Comparison of ENCODE assay signal across 23 cellular contexts in the genomic region with DNA sequence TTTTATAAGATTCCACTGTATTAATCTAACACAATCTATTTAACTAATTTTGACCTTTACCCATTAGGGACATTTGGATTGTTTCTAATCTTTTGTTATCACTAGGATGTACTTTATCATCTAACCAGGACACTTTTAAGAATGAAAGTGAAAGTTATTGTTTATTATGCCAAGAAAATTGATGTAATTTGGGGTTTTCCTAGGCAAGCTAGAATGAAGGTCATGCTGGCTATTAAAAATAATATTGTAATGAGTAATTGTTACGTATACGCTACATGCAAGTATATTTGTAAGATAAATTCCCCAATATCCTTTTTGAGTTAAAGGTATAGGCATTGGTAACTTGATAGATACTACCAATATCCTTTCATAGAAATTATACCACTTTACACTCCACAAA.
DNase-seq lines count a peak whose midpoint lies in the region; ATAC-seq, FAIRE-seq and TF ChIP-seq lines count a peak whose summit lies in the region.
"Had no signal": no experiment of that assay in that cellular context is flagged by ENCODE, and none has a peak within 500 bp of the region (broad histone marks: within the 10 kb centered on the region; RNA-seq: fewer than 3 reads in every experiment).

No MANE protein-coding gene starts in this region.

- no peak for TF ChIP-seq POLR2A in A549 (IDR thresholded peaks at IDR 0.05; ENCODE audit: low read length)

- H3K27ac Mint-ChIP-seq in activated naive CD4-positive, alpha-beta T cell treated with anti-CD3 and anti-CD28 coated beads, Interleukin-2, amount 50 U/mL, for 72 hours, result no peak overlapping the region
- H3K27ac Mint-ChIP-seq: activated naive CD8-positive, alpha-beta T cell treated with anti-CD3 and anti-CD28 coated beads for 36 hours; CD14-positive monocyte; type B pancreatic cell had no signal

- no peak for TF ChIP-seq RAD21 in A549 (conservative IDR thresholded peaks at IDR 0.05 in 1 of 2, IDR thresholded peaks at IDR 0.05 in 1 of 2)

- no peak overlapping the region for H3K9ac ChIP-seq in mammary epithelial cell (ENCODE audit: insufficient read depth, low read length)

- H3K4me3 ChIP-seq in A549 (no peak overlapping the region), mammary epithelial cell (replicated peaks in 1 of 3; ENCODE audit: insufficient read depth in 1 of 3, low read depth in 2 of 3, low read length in 3 of 3) (no peak overlapping the region), fibroblast of villous mesenchyme (ENCODE audit: low read depth, low read length) (no peak overlapping the region)

- H3K36me3 ChIP-seq in mammary epithelial cell (ENCODE audit: insufficient read depth, low read length), result peaks cover 1% of the 10 kb centered on the region
- H3K36me3 ChIP-seq: neutrophil had no signal

- H3K79me2 ChIP-seq in mammary epithelial cell (ENCODE audit: insufficient read depth, low read length), result no peaks in the 10 kb centered on the region

- CTCF ChIA-PET in A549 (lab: Yijun Ruan, JAX), result interaction anchor here (1.1 kb wide), 1 partner anchor 10 kb away, joined by 4 read pairs; no protein-coding TSS in a partner anchor
- CTCF ChIA-PET in mammary epithelial cell (lab: Charles Lee; ENCODE audit: low non-redundant PET), result no interaction called here

- H3K27ac ChIP-seq in A549 (peak overlapping the region in 1 of 2 experiments; percentile 8; a peak in 2 of 6 replicates), mammary epithelial cell (ENCODE audit: insufficient read depth, low read depth, low read length) (no peak overlapping the region)
- H3K27ac ChIP-seq: neutrophil had no signal

- intact Hi-C loops in mammary epithelial cell (cut with micrococcal nuclease), result no loop called here

- BruUV-seq in mammary epithelial cell (replicated peaks; lab: Mats Ljungman, UMichigan), result no TSS peak

- H3K4me1 ChIP-seq in A549 (peaks cover 76% of the 10 kb centered on the region), mammary epithelial cell (ENCODE audit: insufficient read depth, low read length) (no peaks in the 10 kb centered on the region)

- no peak for TF ChIP-seq CTCF in A549 (IDR thresholded peaks at IDR 0.05)
- no peak for TF ChIP-seq CTCF in mammary epithelial cell (conservative IDR thresholded peaks at IDR 0.05 in 1 of 2, IDR thresholded peaks at IDR 0.05 in 1 of 2; ENCODE audit: extremely low read depth in 1 of 2, insufficient read depth in 1 of 2, low read depth in 1 of 2, low read length in 2 of 2)
- no peak for TF ChIP-seq CTCF in fibroblast of villous mesenchyme (IDR thresholded peaks at IDR 0.05; ENCODE audit: insufficient read depth, low read depth, low read length)

- DNase-seq in A549 (ENCODE audit: low read depth in 1 of 2, low spot score in 1 of 2), result no peak
- peak; percentile 62 for DNase-seq in HCEC 1CT
- DNase-seq in mammary epithelial cell, result peak; percentile 21
- peak; percentile 56 for DNase-seq in fibroblast of villous mesenchyme (ENCODE audit: low read depth)
- DNase-seq in SIG-M5 treated with dmso at 0.1 percent for 504 hours (lab: John Stamatoyannopoulos, UW; ENCODE audit: unreplicated experiment), result no peak
- no peak for DNase-seq in activated naive CD4-positive, alpha-beta T cell treated with anti-CD3 and anti-CD28 coated beads, Interleukin-2, amount 50 U/mL, for 72 hours (ENCODE audit: low spot score in 2 of 2)
- no peak for DNase-seq in SIG-M5 (lab: John Stamatoyannopoulos, UW)
- no peak for DNase-seq in foreskin melanocyte
- DNase-seq: activated CD4-positive, CD25-positive, alpha-beta regulatory T cell; activated naive CD8-positive, alpha-beta T cell treated with anti-CD3 and anti-CD28 coated beads for 36 hours; activated T-cell treated with anti-CD3 and anti-CD28 coated beads, Interleukin-2, amount 50 U/mL, for 48 hours; caudate nucleus; DMS79; left ventricle myocardium superior; NCI-H2029; right cardiac atrium; stimulated activated naive CD4-positive, alpha-beta T cell treated with Interleukin-2 at 50 U/mL for 16 hours had no signal

- dilution Hi-C loops in mammary epithelial cell (cut with HindIII; ENCODE audit: low sequenced_read_pairs), result no loop called here

- no peak for TF ChIP-seq EP300 in A549 (IDR thresholded peaks at IDR 0.05)

- no peak for FAIRE-seq in A549 (lab: Jason Lieb, UNC)
- FAIRE-seq: GM18507 had no signal

- no peaks in the 10 kb centered on the region for H3K36me3 Mint-ChIP-seq in activated naive CD4-positive, alpha-beta T cell treated with anti-CD3 and anti-CD28 coated beads, Interleukin-2, amount 50 U/mL, for 72 hours
- H3K36me3 Mint-ChIP-seq: activated naive CD8-positive, alpha-beta T cell treated with anti-CD3 and anti-CD28 coated beads for 36 hours; CD14-positive monocyte; IgD-negative memory B cell had no signal

- no peaks in the 10 kb centered on the region for H3K9me3 Mint-ChIP-seq in activated naive CD4-positive, alpha-beta T cell treated with anti-CD3 and anti-CD28 coated beads, Interleukin-2, amount 50 U/mL, for 72 hours
- H3K9me3 Mint-ChIP-seq: activated naive CD8-positive, alpha-beta T cell treated with anti-CD3 and anti-CD28 coated beads for 36 hours; CD14-positive monocyte; IgD-negative memory B cell; type B pancreatic cell had no signal

- POLR2A ChIA-PET in A549 (lab: Yijun Ruan, JAX), result no interaction called here

- in situ Hi-C loops in mammary epithelial cell (cut with MboI; ENCODE audit: low sequenced_read_pairs in 2 of 2), result no loop called here

- ATAC-seq in A549, result no peak
- no peak for ATAC-seq in activated naive CD4-positive, alpha-beta T cell treated with anti-CD3 and anti-CD28 coated beads, Interleukin-2, amount 50 U/mL, for 72 hours
- ATAC-seq: left ventricle myocardium superior, right cardiac atrium, Right ventricle myocardium inferior had no signal

- no peaks in the 10 kb centered on the region for H4K20me1 ChIP-seq in mammary epithelial cell (ENCODE audit: insufficient read depth, low read length)

- peak overlapping the region; percentile 62 for H3K4me2 ChIP-seq in A549
- H3K4me2 ChIP-seq in mammary epithelial cell (ENCODE audit: insufficient read depth, low read depth, low read length), result peak overlapping the region; percentile 60

- H3K27me3 ChIP-seq in mammary epithelial cell (ENCODE audit: insufficient read depth, low read length), result no peaks in the 10 kb centered on the region
- H3K27me3 ChIP-seq: neutrophil had no signal

- 29% methylated on average over 2 of the region's 2 CpGs for WGBS in A549 (ENCODE audit: missing lambda C conversion rate)
- WGBS in mammary epithelial cell (ENCODE audit: low coverage, missing lambda C conversion rate), result 43% methylated on average over 2 of the region's 2 CpGs

- no peaks in the 10 kb centered on the region for H3K9me3 ChIP-seq in A549
- H3K9me3 ChIP-seq in mammary epithelial cell (replicated peaks; ENCODE audit: insufficient read depth, low read length), result no peaks in the 10 kb centered on the region
- H3K9me3 ChIP-seq: neutrophil had no signal

- H2AFZ ChIP-seq in mammary epithelial cell (ENCODE audit: low read depth, low read length), result peak overlapping the region; percentile 15

TF ChIP-seq in A549, 52 proteins besides CTCF, POLR2A, EP300 and RAD21 (continues in another document):
- TF ChIP-seq RNF2 (IDR thresholded peaks at IDR 0.05; ENCODE audit: borderline replicate concordance, low read depth), result no peak
- TF ChIP-seq SMC3 (IDR thresholded peaks at IDR 0.05), result no peak
- TF ChIP-seq, protein P1, sequence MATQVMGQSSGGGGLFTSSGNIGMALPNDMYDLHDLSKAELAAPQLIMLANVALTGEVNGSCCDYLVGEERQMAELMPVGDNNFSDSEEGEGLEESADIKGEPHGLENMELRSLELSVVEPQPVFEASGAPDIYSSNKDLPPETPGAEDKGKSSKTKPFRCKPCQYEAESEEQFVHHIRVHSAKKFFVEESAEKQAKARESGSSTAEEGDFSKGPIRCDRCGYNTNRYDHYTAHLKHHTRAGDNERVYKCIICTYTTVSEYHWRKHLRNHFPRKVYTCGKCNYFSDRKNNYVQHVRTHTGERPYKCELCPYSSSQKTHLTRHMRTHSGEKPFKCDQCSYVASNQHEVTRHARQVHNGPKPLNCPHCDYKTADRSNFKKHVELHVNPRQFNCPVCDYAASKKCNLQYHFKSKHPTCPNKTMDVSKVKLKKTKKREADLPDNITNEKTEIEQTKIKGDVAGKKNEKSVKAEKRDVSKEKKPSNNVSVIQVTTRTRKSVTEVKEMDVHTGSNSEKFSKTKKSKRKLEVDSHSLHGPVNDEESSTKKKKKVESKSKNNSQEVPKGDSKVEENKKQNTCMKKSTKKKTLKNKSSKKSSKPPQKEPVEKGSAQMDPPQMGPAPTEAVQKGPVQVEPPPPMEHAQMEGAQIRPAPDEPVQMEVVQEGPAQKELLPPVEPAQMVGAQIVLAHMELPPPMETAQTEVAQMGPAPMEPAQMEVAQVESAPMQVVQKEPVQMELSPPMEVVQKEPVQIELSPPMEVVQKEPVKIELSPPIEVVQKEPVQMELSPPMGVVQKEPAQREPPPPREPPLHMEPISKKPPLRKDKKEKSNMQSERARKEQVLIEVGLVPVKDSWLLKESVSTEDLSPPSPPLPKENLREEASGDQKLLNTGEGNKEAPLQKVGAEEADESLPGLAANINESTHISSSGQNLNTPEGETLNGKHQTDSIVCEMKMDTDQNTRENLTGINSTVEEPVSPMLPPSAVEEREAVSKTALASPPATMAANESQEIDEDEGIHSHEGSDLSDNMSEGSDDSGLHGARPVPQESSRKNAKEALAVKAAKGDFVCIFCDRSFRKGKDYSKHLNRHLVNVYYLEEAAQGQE (IDR thresholded peaks at IDR 0.05), result no peak
- no peak for TF ChIP-seq HOXB13 (CRISPR knock-in tag; IDR thresholded peaks at IDR 0.05; ENCODE audit: low read depth)
- no peak for TF ChIP-seq TP53 (CRISPR knock-in tag; IDR thresholded peaks at IDR 0.05)
- TF ChIP-seq BHLHE40 (IDR thresholded peaks at IDR 0.05; ENCODE audit: low read depth, low read length), result no peak
- no peak for TF ChIP-seq HOXA7 (CRISPR knock-in tag; IDR thresholded peaks at IDR 0.05)
- no peak for TF ChIP-seq FOSL2 (IDR thresholded peaks at IDR 0.05)
- TF ChIP-seq FOSL2 (CRISPR knock-in tag; IDR thresholded peaks at IDR 0.05), result no peak
- TF ChIP-seq, protein P2, sequence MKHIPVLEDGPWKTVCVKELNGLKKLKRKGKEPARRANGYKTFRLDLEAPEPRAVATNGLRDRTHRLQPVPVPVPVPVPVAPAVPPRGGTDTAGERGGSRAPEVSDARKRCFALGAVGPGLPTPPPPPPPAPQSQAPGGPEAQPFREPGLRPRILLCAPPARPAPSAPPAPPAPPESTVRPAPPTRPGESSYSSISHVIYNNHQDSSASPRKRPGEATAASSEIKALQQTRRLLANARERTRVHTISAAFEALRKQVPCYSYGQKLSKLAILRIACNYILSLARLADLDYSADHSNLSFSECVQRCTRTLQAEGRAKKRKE (CRISPR knock-in tag; IDR thresholded peaks at IDR 0.05; ENCODE audit: low read depth), result no peak

Comparison
In these comparisons a context has a peak if more than half of its experiments do, and no peak if none do; other contexts are left out.
1. DNase-seq: peak in HCEC 1CT (single experiment), mammary epithelial cell (single experiment) and fibroblast of villous mesenchyme (single experiment); none in A549 (0 of 2), SIG-M5 treated with dmso at 0.1 percent for 504 hours (single experiment), activated naive CD4-positive, alpha-beta T cell treated with anti-CD3 and anti-CD28 coated beads, Interleukin-2, amount 50 U/mL, for 72 hours (0 of 2), SIG-M5 (single experiment) and foreskin melanocyte (single experiment).